ENCODE assay signal across 18 cellular contexts in the genomic region with DNA sequence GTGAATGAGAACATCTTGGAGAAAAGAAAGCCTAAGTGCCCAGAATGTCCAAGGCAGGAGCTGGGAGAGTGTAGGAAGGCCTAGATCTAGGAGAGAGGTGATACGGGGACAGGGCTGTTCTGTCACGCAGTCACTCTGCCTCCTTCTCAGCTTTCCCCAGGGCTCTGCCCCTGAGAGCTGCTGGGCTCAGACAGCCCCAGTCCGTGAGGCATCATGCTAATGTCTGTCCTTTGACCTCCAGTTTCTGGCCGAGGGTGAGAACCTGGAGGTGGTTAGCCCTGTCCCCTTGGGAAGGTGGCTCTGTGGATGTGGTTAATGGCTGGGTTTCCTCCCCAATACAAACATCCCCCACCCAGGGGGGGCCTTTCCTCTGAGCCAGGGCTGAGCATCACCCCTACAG.
"Had no signal": no experiment of that assay in that cellular context is flagged by ENCODE, and none has a peak within 500 bp of the region (broad histone marks: within the 10 kb centered on the region; RNA-seq: fewer than 3 reads in every experiment).

No MANE protein-coding gene starts in this region.

- H3K27me3 ChIP-seq: neutrophil, testis, upper lobe of left lung had no signal

- H3K9me3 Mint-ChIP-seq: naive thymus-derived CD8-positive, alpha-beta T cell; stimulated activated memory B cell treated with anti-CD40 and anti-IgM and Interleukin-4, amounts not matched to agents 10 μg/mL and 1 μg/mL and 100 μg/mL, for 72 hours had no signal

- H3K4me1 Mint-ChIP-seq: stimulated activated memory B cell treated with anti-CD40 and anti-IgM and Interleukin-4, amounts not matched to agents 10 μg/mL and 1 μg/mL and 100 μg/mL, for 72 hours had no signal

- H3K4me3 ChIP-seq: dorsolateral prefrontal cortex, lower lobe of right lung, smooth muscle cell, testis, tibial artery, upper lobe of left lung had no signal

- H3K36me3 Mint-ChIP-seq: naive thymus-derived CD8-positive, alpha-beta T cell; stimulated activated memory B cell treated with anti-CD40 and anti-IgM and Interleukin-4, amounts not matched to agents 10 μg/mL and 1 μg/mL and 100 μg/mL, for 72 hours had no signal

- H3K4me2 ChIP-seq: smooth muscle cell had no signal

- H3K36me3 ChIP-seq: lower lobe of right lung, neutrophil, tibial artery, upper lobe of left lung had no signal

- H3K79me2 ChIP-seq: parathyroid adenoma had no signal

- H3K9me3 ChIP-seq: lower lobe of right lung, neutrophil, testis, tibial artery, upper lobe of left lung had no signal

- H3K4me3 Mint-ChIP-seq: naive thymus-derived CD8-positive, alpha-beta T cell; stimulated activated memory B cell treated with anti-CD40 and anti-IgM and Interleukin-4, amounts not matched to agents 10 μg/mL and 1 μg/mL and 100 μg/mL, for 72 hours had no signal

- ATAC-seq: left ventricle myocardium superior; lower lobe of right lung; naive thymus-derived CD8-positive, alpha-beta T cell; sciatic nerve; stimulated activated memory B cell treated with anti-CD40 and anti-IgM and Interleukin-4, amounts not matched to agents 10 μg/mL and 1 μg/mL and 100 μg/mL, for 72 hours; stimulated activated naive CD8-positive, alpha-beta T cell treated with anti-CD3 and anti-CD28 coated beads, Interleukin-15, Interleukin-2, amounts not matched to agents 100 U/mL and 50 U/mL, for 24 hours had no signal

- H3K27ac Mint-ChIP-seq: progenitor cell of endocrine pancreas; stimulated activated memory B cell treated with anti-CD40 and anti-IgM and Interleukin-4, amounts not matched to agents 10 μg/mL and 1 μg/mL and 100 μg/mL, for 72 hours had no signal

- DNase-seq: dorsolateral prefrontal cortex; effector CD4-positive, alpha-beta T cell; left ventricle myocardium superior; lower lobe of right lung; naive thymus-derived CD8-positive, alpha-beta T cell; stimulated activated CD4-positive, alpha-beta T cell treated with anti-CD3 and anti-CD28 coated beads, Interleukin-2, amount 100 ng/mL, for 24 hours; stimulated activated CD4-positive, alpha-beta T cell treated with anti-CD3 and anti-CD28 coated beads, Interleukin-4, amount 100 ng/mL, for 24 hours; stimulated activated naive CD8-positive, alpha-beta T cell treated with anti-CD3 and anti-CD28 coated beads, Interleukin-15, Interleukin-2, amounts not matched to agents 100 U/mL and 50 U/mL, for 24 hours; substantia nigra; testis; tibial artery; upper lobe of left lung had no signal

- H3K9ac ChIP-seq: parathyroid adenoma had no signal

- H3K4me1 ChIP-seq: parathyroid adenoma, testis had no signal

- H3K27ac ChIP-seq: dorsolateral prefrontal cortex, lower lobe of right lung, neutrophil, parathyroid adenoma, testis, tibial artery, upper lobe of left lung had no signal

- H2AFZ ChIP-seq: parathyroid adenoma had no signal
